24 cellular contexts compared by ENCODE assay signal in the genomic region with DNA sequence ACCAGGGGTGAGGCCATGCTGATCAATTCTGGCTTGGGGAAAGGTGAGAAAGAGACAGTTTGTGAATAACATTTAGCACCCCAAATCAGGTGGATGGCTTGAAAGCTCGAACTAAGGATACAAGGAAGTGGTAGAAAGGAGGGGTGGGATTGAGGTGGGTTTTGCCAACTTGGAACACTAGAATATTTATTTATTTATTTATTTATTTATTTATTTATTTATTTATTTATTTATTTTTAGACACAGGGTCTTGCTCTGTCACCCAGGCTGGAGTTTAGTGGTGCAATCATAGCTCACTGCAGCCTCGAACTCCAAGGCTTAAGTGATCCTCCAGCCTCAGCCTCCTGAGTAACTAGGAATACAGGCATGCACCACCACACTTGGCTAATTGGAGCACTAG. TPM values are rescaled to one million over a fixed set of nuclear protein-coding genes. Genes with fewer than 3 reads are reported as not detected.
"Had no signal": no experiment of that assay in that cellular context is flagged by ENCODE, and none has a peak within 500 bp of the region (broad histone marks: within the 10 kb centered on the region; RNA-seq: fewer than 3 reads in every experiment).

No MANE protein-coding gene starts in this region.

- H3K4me3 ChIP-seq: MG63, Peyer's patch, SJCRH30 had no signal

- H3K27me3 Mint-ChIP-seq: activated CD4-positive, alpha-beta memory T cell treated with anti-CD3 and anti-CD28 coated beads, Interleukin-2, amount 10 ng/mL, durations not matched to agents 7 days and 5 days had no signal

- H3K4me1 Mint-ChIP-seq: activated CD4-positive, alpha-beta memory T cell treated with anti-CD3 and anti-CD28 coated beads, Interleukin-2, amount 10 ng/mL, durations not matched to agents 7 days and 5 days; activated CD4-positive, alpha-beta T cell treated with anti-CD3 and anti-CD28 coated beads for 36 hours; activated naive CD4-positive, alpha-beta T cell treated with anti-CD3 and anti-CD28 coated beads, Interleukin-2, amount 10 ng/mL, durations not matched to agents 7 days and 5 days; activated naive CD8-positive, alpha-beta T cell treated with anti-CD3 and anti-CD28 coated beads for 36 hours; activated T-helper 17 cell treated with anti-CD3 and anti-CD28 coated beads, Interleukin-2, amount 50 U/mL, for 72 hours had no signal

- H3K4me3 Mint-ChIP-seq: activated CD4-positive, alpha-beta memory T cell treated with anti-CD3 and anti-CD28 coated beads, Interleukin-2, amount 10 ng/mL, durations not matched to agents 7 days and 5 days; activated CD4-positive, alpha-beta T cell treated with anti-CD3 and anti-CD28 coated beads for 36 hours; activated naive CD4-positive, alpha-beta T cell treated with anti-CD3 and anti-CD28 coated beads, Interleukin-2, amount 10 ng/mL, durations not matched to agents 7 days and 5 days; activated naive CD8-positive, alpha-beta T cell treated with anti-CD3 and anti-CD28 coated beads for 36 hours; activated T-helper 17 cell treated with anti-CD3 and anti-CD28 coated beads, Interleukin-2, amount 50 U/mL, for 72 hours had no signal

- H3K27ac ChIP-seq: Peyer's patch, RWPE1, SJCRH30, WERI-Rb-1 had no signal

- H3K4me2 ChIP-seq: SK-N-SH had no signal

- DNase-seq: activated CD4-positive, alpha-beta memory T cell treated with anti-CD3 and anti-CD28 coated beads, Interleukin-2, amount 10 ng/mL, durations not matched to agents 7 days and 5 days; activated CD4-positive, alpha-beta T cell treated with anti-CD3 and anti-CD28 coated beads for 36 hours; activated CD4-positive, alpha-beta T cell treated with anti-CD3 and anti-CD28 coated beads, Interleukin-2, amount 50 U/mL, for 1 hour; activated gamma-delta T cell treated with Interleukin-2 at 50 U/mL for 16 hours; activated naive CD4-positive, alpha-beta T cell treated with anti-CD3 and anti-CD28 coated beads, Interleukin-2, amount 10 ng/mL, durations not matched to agents 7 days and 5 days; activated naive CD8-positive, alpha-beta T cell treated with anti-CD3 and anti-CD28 coated beads for 36 hours; activated T-cell treated with anti-CD3 and anti-CD28 coated beads for 4 hours; activated T-cell treated with anti-CD3 and anti-CD28 coated beads, Interleukin-2, amount 50 U/mL, for 48 hours; central memory CD4-positive, alpha-beta T cell; MG63; MV-4-11; NCI-H1105; NCI-H1694 treated with DMSO at 0.1 percent for 48 hours; NCI-H2081; Peyer's patch; Right ventricle myocardium superior; SK-N-SH; T-helper 1 cell; WERI-Rb-1 had no signal

- H3K9me3 Mint-ChIP-seq: activated CD4-positive, alpha-beta memory T cell treated with anti-CD3 and anti-CD28 coated beads, Interleukin-2, amount 10 ng/mL, durations not matched to agents 7 days and 5 days; activated naive CD4-positive, alpha-beta T cell treated with anti-CD3 and anti-CD28 coated beads, Interleukin-2, amount 10 ng/mL, durations not matched to agents 7 days and 5 days; activated naive CD8-positive, alpha-beta T cell treated with anti-CD3 and anti-CD28 coated beads for 36 hours; activated T-helper 17 cell treated with anti-CD3 and anti-CD28 coated beads, Interleukin-2, amount 50 U/mL, for 72 hours had no signal

- H3K4me1 ChIP-seq: SJCRH30 had no signal

- H3K36me3 Mint-ChIP-seq: activated naive CD4-positive, alpha-beta T cell treated with anti-CD3 and anti-CD28 coated beads, Interleukin-2, amount 10 ng/mL, durations not matched to agents 7 days and 5 days; activated naive CD8-positive, alpha-beta T cell treated with anti-CD3 and anti-CD28 coated beads for 36 hours had no signal

- H3K9me3 ChIP-seq: Peyer's patch, SJCRH30 had no signal

- ATAC-seq: activated CD4-positive, alpha-beta T cell treated with anti-CD3 and anti-CD28 coated beads for 36 hours; activated T-helper 17 cell treated with anti-CD3 and anti-CD28 coated beads, Interleukin-2, amount 50 U/mL, for 72 hours had no signal

- H3K27ac Mint-ChIP-seq: activated CD4-positive, alpha-beta memory T cell treated with anti-CD3 and anti-CD28 coated beads, Interleukin-2, amount 10 ng/mL, durations not matched to agents 7 days and 5 days; activated CD4-positive, alpha-beta T cell treated with anti-CD3 and anti-CD28 coated beads for 36 hours; activated naive CD4-positive, alpha-beta T cell treated with anti-CD3 and anti-CD28 coated beads, Interleukin-2, amount 10 ng/mL, durations not matched to agents 7 days and 5 days; activated naive CD8-positive, alpha-beta T cell treated with anti-CD3 and anti-CD28 coated beads for 36 hours; activated T-helper 17 cell treated with anti-CD3 and anti-CD28 coated beads, Interleukin-2, amount 50 U/mL, for 72 hours had no signal

- H3K27me3 ChIP-seq: MG63, Peyer's patch, SJCRH30 had no signal

- H3K36me3 ChIP-seq: MG63, Peyer's patch, SJCRH30, WERI-Rb-1 had no signal

- H3K9ac ChIP-seq: SK-N-SH had no signal

RNA-seq across cellular contexts. Expression of a gene that starts 31.0 kb away (rescaled TPM):
- total RNA-seq: activated CD4-positive, alpha-beta T cell treated with anti-CD3 and anti-CD28 coated beads for 36 hours; activated CD8-positive, alpha-beta memory T cell treated with anti-CD3 and anti-CD28 coated beads for 36 hours; activated naive CD8-positive, alpha-beta T cell treated with anti-CD3 and anti-CD28 coated beads for 36 hours; T-helper 2 cell treated with Interferon-gamma antibody and Interleukin-4, amounts not matched to agents 100 ng/mL and 5 ng/mL, for 36 hours had no signal
